Comparison of ENCODE assay signal across 8 cellular contexts in the genomic region with DNA sequence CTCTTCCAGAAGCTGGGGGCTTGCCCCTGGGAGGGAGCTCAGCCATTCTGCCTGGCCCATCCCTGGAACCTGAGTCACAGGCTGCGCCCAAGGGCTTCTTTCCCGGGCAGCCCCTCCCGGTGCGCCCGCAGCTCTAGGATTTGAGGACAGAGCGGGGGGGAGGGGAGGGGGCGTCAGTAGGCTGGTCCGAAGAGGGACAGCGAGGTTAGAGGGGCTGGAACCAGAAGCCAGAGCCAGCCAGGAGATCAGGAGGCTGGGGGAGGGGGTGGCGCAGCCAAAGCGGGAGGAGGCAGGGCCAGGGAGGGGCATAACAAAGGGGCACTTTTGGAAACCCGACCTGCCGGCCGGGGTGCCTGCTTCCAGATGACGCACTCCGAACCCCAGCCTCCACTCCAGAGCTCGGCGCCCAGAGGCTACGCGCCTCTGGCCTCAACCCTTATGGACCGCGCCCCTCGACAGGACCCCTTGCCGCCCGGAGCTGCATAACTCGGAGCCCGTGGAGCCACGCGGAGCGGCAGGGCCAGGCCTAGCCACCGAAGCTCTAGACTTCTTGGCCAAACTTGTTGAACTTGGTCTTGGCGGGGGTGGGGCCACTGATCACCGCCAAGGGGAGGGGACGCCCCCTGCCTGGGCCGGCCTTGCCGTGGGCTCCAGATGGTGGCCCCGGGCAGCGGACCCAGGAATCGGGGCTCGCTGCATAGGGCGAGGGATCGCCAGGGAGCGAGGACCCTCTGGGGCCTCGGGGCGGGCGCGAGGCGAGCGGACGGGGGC. TPM values are rescaled to one million over a fixed set of nuclear protein-coding genes. Genes with fewer than 3 reads are reported as not detected.
A peak's percentile ranks its signal among the peaks of the same experiment; 100 is the strongest.
DNase-seq lines count a peak whose midpoint lies in the region; ATAC-seq, FAIRE-seq and TF ChIP-seq lines count a peak whose summit lies in the region.

No MANE protein-coding gene starts in this region.

- no TSS peak for BruUV-seq in PC-9 (replicated peaks; lab: Mats Ljungman, UMichigan)

- H3K36me3 Mint-ChIP-seq in activated CD4-positive, alpha-beta T cell treated with anti-CD3 and anti-CD28 coated beads for 36 hours (ENCODE audit: low read depth) = no peaks in the 10 kb centered on the region

- H3K36me3 ChIP-seq in PC-9 (ENCODE audit: low read depth) (peaks cover 14% of the 10 kb centered on the region; the same call in 1 of the 2 replicates), right lobe of liver (no peaks in the 10 kb centered on the region), thymus (ENCODE audit: control insufficient read depth, insufficient read depth) (no peaks in the 10 kb centered on the region), small intestine (ENCODE audit: control insufficient read depth in 2 of 2, insufficient read depth in 2 of 2, low read length in 2 of 2) (no peaks in the 10 kb centered on the region)

- intact Hi-C loops in activated CD4-positive, alpha-beta T cell treated with anti-CD3 and anti-CD28 coated beads for 36 hours (cut with DNase I, micrococcal nuclease) = loop anchor here in 1 of 2 experiments (1.0 to 2.0 kb wide), 3 partner anchors 8 to 63 kb away; a partner anchor contains a TSS
- intact Hi-C loops in PC-9 (cut with micrococcal nuclease; ENCODE audit: unreplicated experiment) (loop anchor here (1.0 kb wide), 3 partner anchors 31 to 72 kb away; a partner anchor contains a TSS), right lobe of liver (cut with DNase I) (no loop called here)

- peaks cover 19% of the 10 kb centered on the region for H3K27me3 Mint-ChIP-seq in activated CD4-positive, alpha-beta T cell treated with anti-CD3 and anti-CD28 coated beads for 36 hours

- peaks cover 24% of the 10 kb centered on the region for H4K20me1 ChIP-seq in PC-9 (ENCODE audit: insufficient read depth)

- no peaks in the 10 kb centered on the region for H3K9me3 Mint-ChIP-seq in activated CD4-positive, alpha-beta T cell treated with anti-CD3 and anti-CD28 coated beads for 36 hours (ENCODE audit: low read depth)

- H3K4me3 ChIP-seq in PC-9 (peak overlapping the region; percentile 77), coronary artery (peak overlapping the region; percentile 93), right lobe of liver (peak overlapping the region; percentile 58 to 74 (median 74)), thymus (ENCODE audit: low read length) (peak overlapping the region; percentile 65), small intestine (ENCODE audit: low read depth in 1 of 2, low read length in 2 of 2) (peak overlapping the region in 1 of 2 donors; percentile 74)

- no peaks in the 10 kb centered on the region for H3K9me2 ChIP-seq in PC-9 (ENCODE audit: insufficient read depth)

- CTCF ChIA-PET in activated CD4-positive, alpha-beta T cell treated with anti-CD3 and anti-CD28 coated beads for 36 hours (lab: Charles Lee) = interaction anchor here (0.7 to 1.1 kb wide), 3 partner anchors 29 to 1068 kb away, joined by 3 read pairs; no protein-coding TSS in a partner anchor
- CTCF ChIA-PET in PC-9 (lab: Charles Lee) = interaction anchor here (0.6 to 1.9 kb wide), 6 partner anchors 9 to 95 kb away, joined by 3 to 12 read pairs (median 4); a partner anchor contains a TSS

- peak; percentile 25 for DNase-seq in activated CD4-positive, alpha-beta T cell treated with anti-CD3 and anti-CD28 coated beads for 36 hours
- no peak for DNase-seq in activated CD4-positive, alpha-beta T cell treated with anti-CD3 and anti-CD28 coated beads for 1 hour
- peak; percentile 75 to 87 for DNase-seq in PC-9
- peak; percentile 83 for DNase-seq in coronary artery (ENCODE audit: low spot score)
- DNase-seq in right lobe of liver = peak; percentile 53 to 80 (median 74)
- no peak for DNase-seq in RCC 7860 (ENCODE audit: low spot score)
- no peak for DNase-seq in small intestine

- peak overlapping the region; percentile 39 for H3K4me3 Mint-ChIP-seq in activated CD4-positive, alpha-beta T cell treated with anti-CD3 and anti-CD28 coated beads for 36 hours

- peak; percentile 58 for TF ChIP-seq POLR2A in right lobe of liver (IDR thresholded peaks at IDR 0.05)

- TF ChIP-seq CTCF in PC-9 (conservative IDR thresholded peaks at IDR 0.05) (no peak), coronary artery (IDR thresholded peaks at IDR 0.05) (no peak), right lobe of liver (IDR thresholded peaks at IDR 0.05) (no peak)

- WGBS in right lobe of liver (ENCODE audit: insufficient coverage, low coverage, low lambda C conversion rate, missing lambda C conversion rate) = 20% methylated on average over 1 of the region's 50 CpGs
- WGBS in thymus = 27% methylated on average over 50 of the region's 50 CpGs
- 6 to 10% (median 8%) methylated on average over 31 to 50 of the region's 50 CpGs for WGBS in small intestine, 3 donors

- H3F3A ChIP-seq in PC-9 (ENCODE audit: insufficient read depth, low read depth) = peaks cover 49% of the 10 kb centered on the region

- peaks cover 7% of the 10 kb centered on the region for H3K4me1 Mint-ChIP-seq in activated CD4-positive, alpha-beta T cell treated with anti-CD3 and anti-CD28 coated beads for 36 hours

- POLR2A ChIA-PET in activated CD4-positive, alpha-beta T cell treated with anti-CD3 and anti-CD28 coated beads for 36 hours (lab: Charles Lee) = interaction anchor here (1.0 kb wide), 1 partner anchor 30 kb away, joined by 3 read pairs; no protein-coding TSS in a partner anchor
- POLR2A ChIA-PET in PC-9 (lab: Charles Lee; ENCODE audit: unreplicated experiment) = interaction anchor here (0.6 to 1.3 kb wide), 8 partner anchors 19 to 879 kb away, joined by 3 to 69 read pairs (median 12); a partner anchor contains a TSS

- H3K27me3 ChIP-seq in PC-9 (ENCODE audit: insufficient read depth, low read depth) = no peaks in the 10 kb centered on the region
- H3K27me3 ChIP-seq in right lobe of liver = no peaks in the 10 kb centered on the region
- peaks cover 41% of the 10 kb centered on the region for H3K27me3 ChIP-seq in thymus (ENCODE audit: control insufficient read depth, insufficient read depth)
- peaks cover 0 to 5% of the 10 kb centered on the region in 2 donors for H3K27me3 ChIP-seq in small intestine (ENCODE audit: control insufficient read depth in 2 of 2, insufficient read depth in 2 of 2, low read length in 2 of 2)

- peaks cover 38% of the 10 kb centered on the region for H3K79me2 ChIP-seq in PC-9 (ENCODE audit: low read depth)

- peak; percentile 2 for ATAC-seq in activated CD4-positive, alpha-beta T cell treated with anti-CD3 and anti-CD28 coated beads for 36 hours
- peak; percentile 19 to 61 (median 44) for ATAC-seq in right lobe of liver

- peak overlapping the region; percentile 81 for H2AFZ ChIP-seq in PC-9

- H3K27ac Mint-ChIP-seq in activated CD4-positive, alpha-beta T cell treated with anti-CD3 and anti-CD28 coated beads for 36 hours = no peak overlapping the region

- H3K4me1 ChIP-seq in PC-9 (replicated peaks; ENCODE audit: insufficient read depth) (peaks cover 48% of the 10 kb centered on the region), right lobe of liver (peaks cover 0 to 54% (median 22%) of the 10 kb centered on the region in 4 donors), thymus (ENCODE audit: control insufficient read depth, insufficient read depth, low read length) (peaks cover 7% of the 10 kb centered on the region), small intestine (ENCODE audit: control insufficient read depth in 2 of 2, insufficient read depth in 1 of 2, low read depth in 1 of 2, low read length in 1 of 2) (peaks cover 2 to 8% of the 10 kb centered on the region in 2 donors)

- peak overlapping the region; percentile 35 for H3K27ac ChIP-seq in PC-9
- peak overlapping the region; percentile 92 to 97 for H3K27ac ChIP-seq in coronary artery
- peak overlapping the region; percentile 43 to 76 (median 67) for H3K27ac ChIP-seq in right lobe of liver
- H3K27ac ChIP-seq in thymus (ENCODE audit: low read depth) = peak overlapping the region; percentile 9
- no peak overlapping the region for H3K27ac ChIP-seq in small intestine (ENCODE audit: low read depth in 1 of 2, low read length in 1 of 2)

- no peak for FAIRE-seq in RCC 7860 (lab: Jason Lieb, UNC)
- no peak for FAIRE-seq in small intestine (lab: Jason Lieb, UNC)

- peak overlapping the region; percentile 98 for H3K4me2 ChIP-seq in PC-9

- no peaks in the 10 kb centered on the region for H3K9me3 ChIP-seq in PC-9 (ENCODE audit: insufficient read depth, low read depth)
- H3K9me3 ChIP-seq in right lobe of liver = no peaks in the 10 kb centered on the region
- H3K9me3 ChIP-seq in thymus (ENCODE audit: control insufficient read depth) = no peaks in the 10 kb centered on the region
- no peaks in the 10 kb centered on the region for H3K9me3 ChIP-seq in small intestine (ENCODE audit: control insufficient read depth, low read depth)

RNA-seq across cellular contexts. Expression of a gene that starts 0.7 kb away (rescaled TPM):
- 1 to 10 TPM; 4.1 to 5.9 TPM for total RNA-seq in activated CD4-positive, alpha-beta T cell treated with anti-CD3 and anti-CD28 coated beads for 36 hours
- total RNA-seq in PC-9 (2021) (113 and 114 TPM in 2 replicates), right lobe of liver (10 to 100 TPM in 5 of 6 experiments, 1 to 10 TPM in 1; 9.6 to 31.1 (median 25.0) TPM)
- polyA plus RNA-seq in thymus (7.7 TPM), small intestine (1 to 10 TPM; 2.0 to 6.5 (median 4.9) TPM)

RNA-seq across cellular contexts. Expression of a gene that starts 8.8 kb away (rescaled TPM):
- total RNA-seq in activated CD4-positive, alpha-beta T cell treated with anti-CD3 and anti-CD28 coated beads for 36 hours = 10 to 100 TPM; 74.9 to 76.5 TPM
- total RNA-seq in PC-9 (2021) (122 and 130 TPM in 2 replicates), right lobe of liver (10 to 100 TPM; 37.7 to 64.4 (median 62.1) TPM)
- polyA plus RNA-seq in thymus (60.6 TPM), small intestine (10 to 100 TPM; 53.0 to 64.4 (median 64.4) TPM)

RNA-seq across cellular contexts. Expression of a gene that starts 29.3 kb away (rescaled TPM):
- 100 to 1,000 TPM; 159 to 178 TPM for total RNA-seq in activated CD4-positive, alpha-beta T cell treated with anti-CD3 and anti-CD28 coated beads for 36 hours
- 72.3 and 85.2 TPM in 2 replicates for total RNA-seq in PC-9 (2021)
- total RNA-seq in right lobe of liver = 10 to 100 TPM; 13.1 to 24.2 (median 13.8) TPM
- polyA plus RNA-seq in thymus = 106 TPM
- 10 to 100 TPM; 25.1 to 39.4 (median 26.2) TPM for polyA plus RNA-seq in small intestine

Comparison
In these comparisons a context has a peak if more than half of its experiments do, and no peak if none do; other contexts are left out.
1. DNase-seq: peak in activated CD4-positive, alpha-beta T cell treated with anti-CD3 and anti-CD28 coated beads for 36 hours (single experiment), PC-9 (2 of 2), coronary artery (single experiment) and right lobe of liver (3 of 3); none in activated CD4-positive, alpha-beta T cell treated with anti-CD3 and anti-CD28 coated beads for 1 hour (single experiment), RCC 7860 (single experiment) and small intestine (single experiment).
2. H3K27ac ChIP-seq: peak in PC-9 (single experiment), coronary artery (2 of 2), right lobe of liver (3 of 3) and thymus (single experiment); none in small intestine (0 of 2).